Comparison of ENCODE assay signal across 18 cellular contexts in the genomic region with DNA sequence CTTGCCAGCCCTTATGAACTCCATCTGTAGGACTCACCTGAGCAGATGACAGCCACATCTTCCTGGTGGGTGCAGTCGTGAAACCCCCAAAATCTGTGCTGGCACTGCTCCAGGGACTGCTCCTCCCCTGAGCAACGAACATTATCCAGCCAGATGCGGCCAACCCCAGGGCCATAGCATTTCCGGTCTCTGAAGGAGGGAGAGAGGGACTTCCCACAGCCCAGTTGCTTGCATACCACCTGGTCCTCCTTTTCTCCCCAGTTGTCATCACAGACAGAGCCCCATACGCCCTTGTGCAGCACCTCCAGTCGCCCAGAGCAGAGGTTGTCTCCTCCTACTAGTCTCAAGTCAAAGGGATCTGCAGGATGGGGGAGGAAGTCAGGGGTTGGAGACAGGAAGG. TPM values are rescaled to one million over a fixed set of nuclear protein-coding genes. Genes with fewer than 3 reads are reported as not detected.
DNase-seq lines count a peak whose midpoint lies in the region; ATAC-seq and TF ChIP-seq lines count a peak whose summit lies in the region.
"Had no signal": no experiment of that assay in that cellular context is flagged by ENCODE, and none has a peak within 500 bp of the region (broad histone marks: within the 10 kb centered on the region; RNA-seq: fewer than 3 reads in every experiment).

No MANE protein-coding gene starts in this region.

- peak; percentile 64 for ATAC-seq in GM18868 (IDR thresholded peaks at IDR 0.05; ENCODE audit: unreplicated experiment)
- ATAC-seq in activated T-cell treated with anti-CD3 and anti-CD28 coated beads, Interleukin-2, amount 50 U/mL, for 4 hours = no peak
- no peak for ATAC-seq in GM18517 (IDR thresholded peaks at IDR 0.05; ENCODE audit: unreplicated experiment)
- no peak for ATAC-seq in stimulated activated effector memory CD8-positive, alpha-beta T cell treated with anti-CD3 and anti-CD28 coated beads, Interleukin-12 subunit alpha, Interleukin-12 subunit beta, amount 100 ng/mL, for 72 hours
- ATAC-seq: T-cell had no signal

- H3K27me3 Mint-ChIP-seq in activated T-cell treated with anti-CD3 and anti-CD28 coated beads, Interleukin-2, amount 50 U/mL, for 4 hours (ENCODE audit: low read depth) = peaks cover 4% of the 10 kb centered on the region

- H3K27ac ChIP-seq in OCI-LY1 (ENCODE audit: low read depth, low read length, poor library complexity, severe bottlenecking) = peak overlapping the region; percentile 60
- H3K27ac ChIP-seq: GM23248 had no signal

- no peaks in the 10 kb centered on the region for H3K79me2 ChIP-seq in OCI-LY1 (ENCODE audit: insufficient read depth, low read length)

- no peaks in the 10 kb centered on the region for H3F3A ChIP-seq in OCI-LY1 (ENCODE audit: insufficient read depth, low read length)

- no peaks in the 10 kb centered on the region for H3K9me3 ChIP-seq in OCI-LY1 (ENCODE audit: low read length)

- no peaks in the 10 kb centered on the region for H3K9me2 ChIP-seq in OCI-LY1 (ENCODE audit: low read depth, low read length)

- H3K36me3 ChIP-seq in GM06990 (ENCODE audit: control insufficient read depth, insufficient read depth, low read length) (no peaks in the 10 kb centered on the region), OCI-LY1 (ENCODE audit: insufficient read depth, low read length) (no peaks in the 10 kb centered on the region)

- H4K20me1 ChIP-seq in OCI-LY1 (ENCODE audit: insufficient read depth, low read length) = no peaks in the 10 kb centered on the region

- no peaks in the 10 kb centered on the region for H3K36me3 Mint-ChIP-seq in activated T-cell treated with anti-CD3 and anti-CD28 coated beads, Interleukin-2, amount 50 U/mL, for 4 hours (ENCODE audit: insufficient read depth)
- H3K36me3 Mint-ChIP-seq in stimulated activated effector memory CD8-positive, alpha-beta T cell treated with anti-CD3 and anti-CD28 coated beads, Interleukin-12 subunit alpha, Interleukin-12 subunit beta, amount 100 ng/mL, for 72 hours = no peaks in the 10 kb centered on the region
- H3K36me3 Mint-ChIP-seq: CD14-positive monocyte, T-cell had no signal

- no peak overlapping the region for H3K27ac Mint-ChIP-seq in stimulated activated effector memory CD8-positive, alpha-beta T cell treated with anti-CD3 and anti-CD28 coated beads, Interleukin-12 subunit alpha, Interleukin-12 subunit beta, amount 100 ng/mL, for 72 hours
- H3K27ac Mint-ChIP-seq: T-cell had no signal

- no peaks in the 10 kb centered on the region for H3K9me3 Mint-ChIP-seq in activated T-cell treated with anti-CD3 and anti-CD28 coated beads, Interleukin-2, amount 50 U/mL, for 4 hours
- no peaks in the 10 kb centered on the region for H3K9me3 Mint-ChIP-seq in stimulated activated effector memory CD8-positive, alpha-beta T cell treated with anti-CD3 and anti-CD28 coated beads, Interleukin-12 subunit alpha, Interleukin-12 subunit beta, amount 100 ng/mL, for 72 hours
- H3K9me3 Mint-ChIP-seq: CD14-positive monocyte had no signal

- 0 out of 2 replicates have a peak overlapping the region, but pooled peaks have one; percentile 3 for H2AFZ ChIP-seq in OCI-LY1 (ENCODE audit: low read length)
- H2AFZ ChIP-seq: GM23248 had no signal

- no peak for TF ChIP-seq CTCF in GM06990 (IDR thresholded peaks at IDR 0.05; ENCODE audit: insufficient read depth, low read length, poor library complexity, severe bottlenecking)
- TF ChIP-seq CTCF in OCI-LY1 (IDR thresholded peaks at IDR 0.05; ENCODE audit: low read length) = no peak

- H3K9ac ChIP-seq in OCI-LY1 (ENCODE audit: low read length) = no peak overlapping the region; the same call in 1 of the 2 replicates
- H3K9ac ChIP-seq: GM23248 had no signal

- no peak overlapping the region for H3K4me3 ChIP-seq in GM06990 (replicated peaks; ENCODE audit: low read depth, low read length)
- peak overlapping the region; percentile 31 for H3K4me3 ChIP-seq in OCI-LY1 (ENCODE audit: low read depth, low read length, poor library complexity, severe bottlenecking)
- H3K4me3 ChIP-seq: GM23248 had no signal

- no peaks in the 10 kb centered on the region for H3K4me1 Mint-ChIP-seq in activated T-cell treated with anti-CD3 and anti-CD28 coated beads, Interleukin-2, amount 50 U/mL, for 4 hours (ENCODE audit: low read depth)
- no peaks in the 10 kb centered on the region for H3K4me1 Mint-ChIP-seq in stimulated activated effector memory CD8-positive, alpha-beta T cell treated with anti-CD3 and anti-CD28 coated beads, Interleukin-12 subunit alpha, Interleukin-12 subunit beta, amount 100 ng/mL, for 72 hours

- H3K4me3 Mint-ChIP-seq in activated T-cell treated with anti-CD3 and anti-CD28 coated beads, Interleukin-2, amount 50 U/mL, for 4 hours = no peak overlapping the region
- H3K4me3 Mint-ChIP-seq in stimulated activated effector memory CD8-positive, alpha-beta T cell treated with anti-CD3 and anti-CD28 coated beads, Interleukin-12 subunit alpha, Interleukin-12 subunit beta, amount 100 ng/mL, for 72 hours = no peak overlapping the region
- H3K4me3 Mint-ChIP-seq: CD14-positive monocyte, T-cell had no signal

- peak; percentile 56 for DNase-seq in GM06990 (ENCODE audit: extremely low read depth, insufficient read length)
- peak; percentile 53 for DNase-seq in islet precursor cell
- no peak for DNase-seq in activated T-cell treated with anti-CD3 and anti-CD28 coated beads, Interleukin-2, amount 50 U/mL, for 4 hours
- DNase-seq in stimulated activated effector memory CD8-positive, alpha-beta T cell treated with anti-CD3 and anti-CD28 coated beads, Interleukin-12 subunit alpha, Interleukin-12 subunit beta, amount 100 ng/mL, for 72 hours (ENCODE audit: low spot score in 2 of 2) = no peak
- no peak for DNase-seq in kidney tubule cell (ENCODE audit: low spot score)
- DNase-seq: COR-L47, DMS153, GM23248, Karpas-422, NCI-H2029, NCI-H510A treated with DMSO at 0.1 percent for 48 hours, SIG-M5, T-cell had no signal

- peak overlapping the region; percentile 32 for H3K4me2 ChIP-seq in OCI-LY1 (ENCODE audit: low read length)

- H3K4me1 ChIP-seq in OCI-LY1 (ENCODE audit: insufficient read depth, low read length, severe bottlenecking) = peaks cover 54% of the 10 kb centered on the region

- H3K27me3 ChIP-seq in GM06990 (replicated peaks; ENCODE audit: control insufficient read depth, insufficient read depth, low read length) (no peaks in the 10 kb centered on the region), OCI-LY1 (ENCODE audit: insufficient read depth, low read length) (no peaks in the 10 kb centered on the region)

RNA-seq across cellular contexts. Expression of gene CD5L, which starts 8.5 kb away (rescaled TPM):
- not detected for total RNA-seq in activated T-cell treated with anti-CD3 and anti-CD28 coated beads, Interleukin-2, amount 50 U/mL, for 4 hours
- total RNA-seq: A172, GM23248, T-cell had no signal

RNA-seq across cellular contexts. Expression of gene FCRL1, which starts 13.2 kb away (rescaled TPM):
- under 1 TPM in 1 of 3 donors, not detected in 2; 0.11 TPM for total RNA-seq in activated T-cell treated with anti-CD3 and anti-CD28 coated beads, Interleukin-2, amount 50 U/mL, for 4 hours
- total RNA-seq: A172, GM23248 had no signal

RNA-seq across cellular contexts. Expression of gene FCRL2, which starts 56.2 kb away (rescaled TPM):
- under 1 TPM in 1 of 3 donors, not detected in 2; 0.05 TPM for total RNA-seq in activated T-cell treated with anti-CD3 and anti-CD28 coated beads, Interleukin-2, amount 50 U/mL, for 4 hours
- total RNA-seq: A172, GM23248 had no signal

Comparison
In these comparisons a context has a peak if more than half of its experiments do, and no peak if none do; other contexts are left out.
1. DNase-seq: peak in GM06990 (single experiment) and islet precursor cell (single experiment); none in activated T-cell treated with anti-CD3 and anti-CD28 coated beads, Interleukin-2, amount 50 U/mL, for 4 hours (single experiment), stimulated activated effector memory CD8-positive, alpha-beta T cell treated with anti-CD3 and anti-CD28 coated beads, Interleukin-12 subunit alpha, Interleukin-12 subunit beta, amount 100 ng/mL, for 72 hours (0 of 2) and kidney tubule cell (single experiment).